In the genomic region with DNA sequence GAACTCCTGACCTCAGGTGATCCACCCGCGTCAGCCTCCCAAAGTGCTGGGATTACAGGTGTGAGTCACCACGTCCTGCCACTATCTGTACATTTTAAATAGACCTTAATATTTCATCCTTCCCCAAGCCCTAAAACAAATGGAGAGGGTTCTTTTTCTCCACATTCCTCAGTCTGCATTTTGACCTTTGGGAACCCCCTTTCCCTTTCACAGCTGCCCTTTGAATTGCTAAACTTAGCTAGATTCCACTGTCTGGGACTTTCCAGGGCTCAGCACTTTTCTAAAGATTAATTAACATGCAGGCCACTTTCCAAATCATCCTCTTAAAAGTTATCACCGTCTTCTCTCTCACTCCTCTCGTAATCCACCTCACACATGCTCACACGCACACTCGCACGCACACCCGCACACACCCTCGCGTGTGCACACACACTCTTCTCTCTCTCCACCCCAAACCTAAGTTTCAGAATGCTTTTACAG, we compare ENCODE assay signal across 17 cellular contexts.
A peak's percentile ranks its signal among the peaks of the same experiment; 100 is the strongest.
DNase-seq lines count a peak whose midpoint lies in the region; ATAC-seq and TF ChIP-seq lines count a peak whose summit lies in the region.
"Had no signal": no experiment of that assay in that cellular context is flagged by ENCODE, and none has a peak within 500 bp of the region (broad histone marks: within the 10 kb centered on the region; RNA-seq: fewer than 3 reads in every experiment).

No MANE protein-coding gene starts in this region.

- H3K4me3 ChIP-seq in OCI-LY3 (ENCODE audit: low read length) (no peak overlapping the region), fibroblast of villous mesenchyme (ENCODE audit: low read depth, low read length) (no peak overlapping the region), BE2C (ENCODE audit: low read depth, low read length) (no peak overlapping the region)
- H3K4me3 ChIP-seq: thyroid gland had no signal

- H3K27me3 ChIP-seq in OCI-LY3 (ENCODE audit: low read depth, low read length) (peaks cover 4% of the 10 kb centered on the region; the same call in 1 of the 2 replicates), BE2C (no peaks in the 10 kb centered on the region)
- H3K27me3 ChIP-seq: thyroid gland had no signal

- no peaks in the 10 kb centered on the region for H3K79me2 ChIP-seq in OCI-LY3 (ENCODE audit: low read length)

- ATAC-seq in GM19351 (IDR thresholded peaks at IDR 0.05; ENCODE audit: unreplicated experiment): peak; percentile 38
- ATAC-seq: activated T-cell treated with anti-CD3 and anti-CD28 coated beads, Interleukin-2, amount 50 U/mL, for 72 hours had no signal

- no peak overlapping the region for H3K9ac ChIP-seq in OCI-LY3 (ENCODE audit: low read length)

- TF ChIP-seq CTCF in OCI-LY3 (IDR thresholded peaks at IDR 0.05; ENCODE audit: low read depth, low read length): no peak
- TF ChIP-seq CTCF in fibroblast of villous mesenchyme (IDR thresholded peaks at IDR 0.05; ENCODE audit: insufficient read depth, low read depth, low read length): no peak
- no peak for TF ChIP-seq CTCF in BE2C (IDR thresholded peaks at IDR 0.05; ENCODE audit: low read depth, low read length)

- H3K9me3 ChIP-seq in OCI-LY3 (ENCODE audit: insufficient read depth, low read length): no peaks in the 10 kb centered on the region
- no peaks in the 10 kb centered on the region for H3K9me3 ChIP-seq in BE2C
- H3K9me3 ChIP-seq: thyroid gland had no signal

- H3K27ac ChIP-seq in OCI-LY3 (ENCODE audit: low read length): no peak overlapping the region
- H3K27ac ChIP-seq: RWPE1, thyroid gland, VCaP had no signal

- no peak overlapping the region for H2AFZ ChIP-seq in OCI-LY3 (ENCODE audit: low read depth, low read length)

- peak; percentile 65 for DNase-seq in fibroblast of villous mesenchyme (ENCODE audit: low read depth)
- DNase-seq in renal cortical epithelial cell (ENCODE audit: low read depth): peak; percentile 57
- DNase-seq in GDM1 (lab: John Stamatoyannopoulos, UW): no peak
- no peak for DNase-seq in hepatic stellate cell (ENCODE audit: low spot score)
- DNase-seq in BE2C: no peak
- DNase-seq: activated T-cell treated with anti-CD3 and anti-CD28 coated beads, Interleukin-2, amount 50 U/mL, for 72 hours; effector CD8-positive, alpha-beta T cell; NCI-H187; NCI-H345; small intestine; stimulated activated CD4-positive, alpha-beta T cell treated with anti-CD3 and anti-CD28 coated beads, Interleukin-4, amount 100 ng/mL, for 4 hours; stimulated activated CD8-positive, alpha-beta memory T cell treated with anti-CD3 and anti-CD28 coated beads, Interleukin-4, amount 100 ng/mL, for 48 hours; thyroid gland had no signal

- H4K20me1 ChIP-seq in OCI-LY3 (ENCODE audit: insufficient read depth, low read length): no peaks in the 10 kb centered on the region

- H3K36me3 ChIP-seq in OCI-LY3 (replicated peaks; ENCODE audit: low read depth, low read length) (no peaks in the 10 kb centered on the region), BE2C (no peaks in the 10 kb centered on the region)
- H3K36me3 ChIP-seq: thyroid gland had no signal

- H3K4me1 ChIP-seq in OCI-LY3 (ENCODE audit: low read length) (peaks cover 26% of the 10 kb centered on the region), BE2C (no peaks in the 10 kb centered on the region)

- H3K4me2 ChIP-seq in OCI-LY3 (ENCODE audit: low read length): peak overlapping the region; percentile 14; the same call in 1 of the 2 replicates

Comparison
In these comparisons a context has a peak if more than half of its experiments do, and no peak if none do; other contexts are left out.
1. DNase-seq: peak in fibroblast of villous mesenchyme (single experiment) and renal cortical epithelial cell (single experiment); none in GDM1 (single experiment), hepatic stellate cell (single experiment) and BE2C (single experiment).